In the genomic region with DNA sequence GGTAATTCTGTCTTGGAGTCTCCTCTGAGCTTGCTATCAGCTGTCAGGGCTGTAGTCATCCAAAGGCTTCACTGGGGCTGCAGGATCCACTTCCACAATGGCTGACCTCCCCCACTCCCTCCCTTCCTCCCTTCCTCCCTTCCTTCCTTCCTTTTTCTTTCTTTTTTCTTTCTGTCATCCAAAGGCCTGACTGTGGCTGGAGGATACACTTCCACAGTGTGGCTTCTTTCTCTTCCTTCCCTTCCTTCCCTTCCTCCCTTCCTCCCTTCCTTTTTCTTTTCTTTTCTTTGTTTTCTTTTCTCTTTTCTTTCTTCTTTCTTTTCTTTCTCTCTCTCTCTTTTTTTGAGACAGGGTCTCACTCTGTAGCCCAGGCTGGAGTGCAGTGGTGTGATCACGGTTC, we compare ENCODE assay signal across 4 cellular contexts.
TF ChIP-seq lines count a peak whose summit lies in the region.

No MANE protein-coding gene starts in this region.

TF ChIP-seq in SK-N-SH, 30 proteins besides CTCF, POLR2A, EP300 and RAD21:
- TF ChIP-seq SMC3 (IDR thresholded peaks at IDR 0.05; ENCODE audit: low read depth, low read length), result no peak
- no peak for TF ChIP-seq ELF1 (IDR thresholded peaks at IDR 0.05)
- TF ChIP-seq TCF12 (IDR thresholded peaks at IDR 0.05), result no peak
- TF ChIP-seq, protein P1, sequence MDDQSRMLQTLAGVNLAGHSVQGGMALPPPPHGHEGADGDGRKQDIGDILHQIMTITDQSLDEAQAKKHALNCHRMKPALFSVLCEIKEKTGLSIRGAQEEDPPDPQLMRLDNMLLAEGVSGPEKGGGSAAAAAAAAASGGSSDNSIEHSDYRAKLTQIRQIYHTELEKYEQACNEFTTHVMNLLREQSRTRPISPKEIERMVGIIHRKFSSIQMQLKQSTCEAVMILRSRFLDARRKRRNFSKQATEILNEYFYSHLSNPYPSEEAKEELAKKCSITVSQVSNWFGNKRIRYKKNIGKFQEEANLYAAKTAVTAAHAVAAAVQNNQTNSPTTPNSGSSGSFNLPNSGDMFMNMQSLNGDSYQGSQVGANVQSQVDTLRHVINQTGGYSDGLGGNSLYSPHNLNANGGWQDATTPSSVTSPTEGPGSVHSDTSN (IDR thresholded peaks at IDR 0.05), result no peak
TF ChIP-seq in SK-N-SH: peak in this region for 0.

TF ChIP-seq in SK-N-SH treated with all-trans-retinoic acid at 6 μM for 48 hours, 23 proteins besides CTCF, POLR2A, EP300 and RAD21:
- no peak for TF ChIP-seq ZNF8 (CRISPR knock-in tag; IDR thresholded peaks at IDR 0.05)
- no peak for TF ChIP-seq CSDC2 (CRISPR knock-in tag; IDR thresholded peaks at IDR 0.05)
- TF ChIP-seq, protein P2, sequence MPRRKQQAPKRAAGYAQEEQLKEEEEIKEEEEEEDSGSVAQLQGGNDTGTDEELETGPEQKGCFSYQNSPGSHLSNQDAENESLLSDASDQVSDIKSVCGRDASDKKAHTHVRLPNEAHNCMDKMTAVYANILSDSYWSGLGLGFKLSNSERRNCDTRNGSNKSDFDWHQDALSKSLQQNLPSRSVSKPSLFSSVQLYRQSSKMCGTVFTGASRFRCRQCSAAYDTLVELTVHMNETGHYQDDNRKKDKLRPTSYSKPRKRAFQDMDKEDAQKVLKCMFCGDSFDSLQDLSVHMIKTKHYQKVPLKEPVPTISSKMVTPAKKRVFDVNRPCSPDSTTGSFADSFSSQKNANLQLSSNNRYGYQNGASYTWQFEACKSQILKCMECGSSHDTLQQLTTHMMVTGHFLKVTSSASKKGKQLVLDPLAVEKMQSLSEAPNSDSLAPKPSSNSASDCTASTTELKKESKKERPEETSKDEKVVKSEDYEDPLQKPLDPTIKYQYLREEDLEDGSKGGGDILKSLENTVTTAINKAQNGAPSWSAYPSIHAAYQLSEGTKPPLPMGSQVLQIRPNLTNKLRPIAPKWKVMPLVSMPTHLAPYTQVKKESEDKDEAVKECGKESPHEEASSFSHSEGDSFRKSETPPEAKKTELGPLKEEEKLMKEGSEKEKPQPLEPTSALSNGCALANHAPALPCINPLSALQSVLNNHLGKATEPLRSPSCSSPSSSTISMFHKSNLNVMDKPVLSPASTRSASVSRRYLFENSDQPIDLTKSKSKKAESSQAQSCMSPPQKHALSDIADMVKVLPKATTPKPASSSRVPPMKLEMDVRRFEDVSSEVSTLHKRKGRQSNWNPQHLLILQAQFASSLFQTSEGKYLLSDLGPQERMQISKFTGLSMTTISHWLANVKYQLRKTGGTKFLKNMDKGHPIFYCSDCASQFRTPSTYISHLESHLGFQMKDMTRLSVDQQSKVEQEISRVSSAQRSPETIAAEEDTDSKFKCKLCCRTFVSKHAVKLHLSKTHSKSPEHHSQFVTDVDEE (CRISPR knock-in tag; IDR thresholded peaks at IDR 0.05), result no peak

TF ChIP-seq in K562, 482 proteins besides CTCF, POLR2A, EP300 and RAD21:
- TF ChIP-seq MTA1 (IDR thresholded peaks at IDR 0.05; ENCODE audit: borderline replicate concordance), result peak; percentile 75; the same call in 1 of the 2 replicates
- no peak for TF ChIP-seq GTF2F1 (IDR thresholded peaks at IDR 0.05; ENCODE audit: low read depth, low read length)
- peak in 1 of 3 experiments; percentile 40 for TF ChIP-seq YY1 (IDR thresholded peaks at IDR 0.05; ENCODE audit: borderline replicate concordance in 1 of 3, control insufficient read depth in 1 of 3, extremely low read depth in 1 of 3, insufficient read depth in 3 of 3, insufficient read length in 1 of 3, insufficient replicate concordance in 2 of 3, low read depth in 1 of 3, low read length in 2 of 3)
TF ChIP-seq in K562: peak in this region for 2.

TF ChIP-seq in HepG2, 621 proteins besides CTCF, POLR2A, EP300 and RAD21:
- TF ChIP-seq ZNF235 (CRISPR knock-in tag; IDR thresholded peaks at IDR 0.05; ENCODE audit: borderline replicate concordance), result no peak
- TF ChIP-seq, protein P3, sequence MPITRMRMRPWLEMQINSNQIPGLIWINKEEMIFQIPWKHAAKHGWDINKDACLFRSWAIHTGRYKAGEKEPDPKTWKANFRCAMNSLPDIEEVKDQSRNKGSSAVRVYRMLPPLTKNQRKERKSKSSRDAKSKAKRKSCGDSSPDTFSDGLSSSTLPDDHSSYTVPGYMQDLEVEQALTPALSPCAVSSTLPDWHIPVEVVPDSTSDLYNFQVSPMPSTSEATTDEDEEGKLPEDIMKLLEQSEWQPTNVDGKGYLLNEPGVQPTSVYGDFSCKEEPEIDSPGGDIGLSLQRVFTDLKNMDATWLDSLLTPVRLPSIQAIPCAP (CRISPR knock-in tag; IDR thresholded peaks at IDR 0.05; ENCODE audit: low read depth), result no peak
